33 cellular contexts compared by ENCODE assay signal in genomic region chr1:11678442-11678841, GRCh38. TPM values are rescaled to one million over a fixed set of nuclear protein-coding genes. Genes with fewer than 3 reads are reported as not detected.
DNase-seq lines count a peak whose midpoint lies in the region; ATAC-seq, FAIRE-seq and TF ChIP-seq lines count a peak whose summit lies in the region.
"Had no signal": no experiment of that assay in that cellular context is flagged by ENCODE, and none has a peak within 500 bp of the region (broad histone marks: within the 10 kb centered on the region; RNA-seq: fewer than 3 reads in every experiment).

No MANE protein-coding gene starts in this region.

- no peaks in the 10 kb centered on the region for H3K9me2 ChIP-seq in MM.1S (replicated peaks; ENCODE audit: insufficient read depth, low read length)

- TF ChIP-seq CTCF in HEK293 (tag by site-specific recombination; IDR thresholded peaks at IDR 0.05) (no peak), GM12878 (IDR thresholded peaks at IDR 0.05 in 2 of 3, conservative IDR thresholded peaks at IDR 0.05 in 1 of 3; ENCODE audit: control insufficient read depth in 2 of 3, extremely low read depth in 1 of 3, insufficient read depth in 1 of 3, low read depth in 3 of 3, low read length in 3 of 3) (no peak), neural crest cell (conservative IDR thresholded peaks at IDR 0.05) (no peak), MM.1S (IDR thresholded peaks at IDR 0.05; ENCODE audit: low read length) (no peak)

- TF ChIP-seq EP300 in GM12878 (IDR thresholded peaks at IDR 0.05; ENCODE audit: borderline replicate concordance in 1 of 2, control insufficient read depth in 1 of 2, low read depth in 2 of 2, low read length in 2 of 2) = no peak

- no peak overlapping the region for H3K9ac ChIP-seq in GM12878 (ENCODE audit: control insufficient read depth, insufficient read depth, low read length)
- no peak overlapping the region for H3K9ac ChIP-seq in MM.1S (ENCODE audit: low read length)

- no peak for DNase-seq in activated T-cell treated with anti-CD3 and anti-CD28 coated beads, Interleukin-2, amount 50 U/mL, for 4 hours
- DNase-seq in activated T-cell treated with anti-CD3 and anti-CD28 coated beads for 4 hours (no peak), GM12878 (ENCODE audit: low read depth, low spot score) (no peak), neural crest cell (ENCODE audit: low read depth, low spot score) (no peak), MM.1S (no peak), NCI-H526 treated with DMSO at 0.1 percent for 48 hours (lab: John Stamatoyannopoulos, UW) (no peak)
- DNase-seq: activated CD4-positive, alpha-beta memory T cell treated with anti-CD3 and anti-CD28 coated beads, Interleukin-2, amount 10 ng/mL, durations not matched to agents 7 days and 5 days; activated CD4-positive, CD25-positive, alpha-beta regulatory T cell treated with anti-CD3 and anti-CD28 coated beads, Interleukin-2, amount 50 U/mL, for 72 hours; activated naive CD8-positive, alpha-beta T cell treated with anti-CD3 and anti-CD28 coated beads for 36 hours; cortex of kidney; effector memory CD4-positive, alpha-beta T cell; HCEC 1CT; left lung; mesenchymal stem cell; NCI-H1105; NCI-H1930; NCI-H2171 treated with DMSO at 0.1 percent for 48 hours; NCI-H510A; nucleus accumbens; right lobe of liver; spleen; stimulated activated CD4-positive, alpha-beta T cell treated with anti-CD3 and anti-CD28 coated beads, Interleukin-2, amount 100 ng/mL, for 24 hours; stimulated activated naive CD8-positive, alpha-beta T cell treated with anti-CD3 and anti-CD28 coated beads, Interleukin-15, amount 100 ng/mL, for 72 hours had no signal

- H3K27me3 ChIP-seq in GM12878 (replicated peaks in 1 of 2; ENCODE audit: control insufficient read depth in 2 of 2, insufficient read depth in 2 of 2, low read length in 1 of 2) = no peaks in the 10 kb centered on the region
- H3K27me3 ChIP-seq in MM.1S (replicated peaks; ENCODE audit: insufficient read depth, low read length) = peaks cover 15% of the 10 kb centered on the region; the same call in 1 of the 2 replicates
- H3K27me3 ChIP-seq: ascending aorta, cardiac muscle cell, left lung, right lobe of liver, SJSA1 had no signal

- H3K4me1 Mint-ChIP-seq in activated T-cell treated with anti-CD3 and anti-CD28 coated beads, Interleukin-2, amount 50 U/mL, for 4 hours (ENCODE audit: low read depth) = peaks cover 15% of the 10 kb centered on the region
- H3K4me1 Mint-ChIP-seq in neural crest cell = peaks cover 10% of the 10 kb centered on the region

- in situ Hi-C loops in GM12878 (cut with MboI) = no loop called here

- no peak for TF ChIP-seq POLR2A in GM12878 (IDR thresholded peaks at IDR 0.05; ENCODE audit: low read depth, low read length)

- H3K4me3 Mint-ChIP-seq in activated T-cell treated with anti-CD3 and anti-CD28 coated beads, Interleukin-2, amount 50 U/mL, for 4 hours = peak overlapping the region; percentile 4
- peak overlapping the region; percentile 38 for H3K4me3 Mint-ChIP-seq in neural crest cell

- no peaks in the 10 kb centered on the region for H3K9me3 Mint-ChIP-seq in activated T-cell treated with anti-CD3 and anti-CD28 coated beads, Interleukin-2, amount 50 U/mL, for 4 hours
- no peaks in the 10 kb centered on the region for H3K9me3 Mint-ChIP-seq in neural crest cell
- H3K9me3 Mint-ChIP-seq: activated CD4-positive, alpha-beta memory T cell treated with anti-CD3 and anti-CD28 coated beads, Interleukin-2, amount 10 ng/mL, durations not matched to agents 7 days and 5 days; activated naive CD8-positive, alpha-beta T cell treated with anti-CD3 and anti-CD28 coated beads for 36 hours; stimulated activated naive CD8-positive, alpha-beta T cell treated with anti-CD3 and anti-CD28 coated beads, Interleukin-15, amount 100 ng/mL, for 72 hours had no signal

- H3K27ac Mint-ChIP-seq in neural crest cell (ENCODE audit: unreplicated experiment) = no peak overlapping the region
- H3K27ac Mint-ChIP-seq: activated CD4-positive, alpha-beta memory T cell treated with anti-CD3 and anti-CD28 coated beads, Interleukin-2, amount 10 ng/mL, durations not matched to agents 7 days and 5 days; activated naive CD8-positive, alpha-beta T cell treated with anti-CD3 and anti-CD28 coated beads for 36 hours; progenitor cell of endocrine pancreas; stimulated activated naive CD8-positive, alpha-beta T cell treated with anti-CD3 and anti-CD28 coated beads, Interleukin-15, amount 100 ng/mL, for 72 hours had no signal

- H3K4me2 ChIP-seq in GM12878 (ENCODE audit: control insufficient read depth, insufficient read depth) (no peak overlapping the region), MM.1S (ENCODE audit: low read depth, low read length) (no peak overlapping the region)

- H3K4me1 ChIP-seq in HEK293 (ENCODE audit: control insufficient read depth, insufficient read depth, low read length) (peaks cover 3% of the 10 kb centered on the region; the same call in 1 of the 2 replicates), GM12878 (ENCODE audit: control insufficient read depth, insufficient read depth, low read length) (no peaks in the 10 kb centered on the region), MM.1S (ENCODE audit: low read length) (no peaks in the 10 kb centered on the region)

- no peak for ATAC-seq in activated T-cell treated with anti-CD3 and anti-CD28 coated beads, Interleukin-2, amount 50 U/mL, for 4 hours
- ATAC-seq in GM12878 (no peak), GM18520 (IDR thresholded peaks at IDR 0.05; ENCODE audit: unreplicated experiment) (no peak)
- ATAC-seq: left lung; right lobe of liver; stimulated activated naive CD8-positive, alpha-beta T cell treated with anti-CD3 and anti-CD28 coated beads, Interleukin-15, amount 100 ng/mL, for 72 hours had no signal

- H3K27me3 Mint-ChIP-seq in activated T-cell treated with anti-CD3 and anti-CD28 coated beads, Interleukin-2, amount 50 U/mL, for 4 hours (ENCODE audit: low read depth) = no peaks in the 10 kb centered on the region
- H3K27me3 Mint-ChIP-seq in neural crest cell (ENCODE audit: low read depth) = no peaks in the 10 kb centered on the region
- H3K27me3 Mint-ChIP-seq: activated naive CD8-positive, alpha-beta T cell treated with anti-CD3 and anti-CD28 coated beads for 36 hours; progenitor cell of endocrine pancreas; stimulated activated naive CD8-positive, alpha-beta T cell treated with anti-CD3 and anti-CD28 coated beads, Interleukin-15, amount 100 ng/mL, for 72 hours had no signal

- H3K79me2 ChIP-seq in GM12878 (ENCODE audit: control insufficient read depth, insufficient read depth, low read length) (peaks cover 2% of the 10 kb centered on the region), MM.1S (ENCODE audit: low read length) (peaks cover 7% of the 10 kb centered on the region)

- SMC1A ChIA-PET in GM12878 (lab: Charles Lee; ENCODE audit: uncharacterized antibody, unreplicated experiment) = interaction anchor here (1.2 kb wide), 1 partner anchor 15 kb away, joined by 4 read pairs; the partner anchor contains the start of gene FBXO6

- RAD21 ChIA-PET in GM12878 (lab: Charles Lee; ENCODE audit: unreplicated experiment) = interaction anchor here (1.2 kb wide), 1 partner anchor 58 kb away, joined by 4 read pairs; no protein-coding TSS in a partner anchor

- POLR2A ChIA-PET in HEK293 (lab: Yijun Ruan, JAX) = interaction anchor here (1.7 kb wide), 1 partner anchor 23 kb away, joined by 3 read pairs; no protein-coding TSS in a partner anchor
- POLR2A ChIA-PET in GM12878 (lab: Charles Lee) = no interaction called here

- H3K36me3 ChIP-seq in HEK293 (ENCODE audit: control insufficient read depth in 2 of 2, insufficient read depth in 1 of 2, low read length in 2 of 2) (peaks cover 0 to 57% of the 10 kb centered on the region in 2 experiments; a peak in 2 of 3 replicates), GM12878 (ENCODE audit: control insufficient read depth in 2 of 2, insufficient read depth in 2 of 2, low read length in 1 of 2) (peaks cover 0 to 10% of the 10 kb centered on the region in 2 experiments; a peak in 3 of 4 replicates), MM.1S (replicated peaks; ENCODE audit: insufficient read depth, low read length) (no peaks in the 10 kb centered on the region)

- intact Hi-C loops in GM12878 (cut with micrococcal nuclease; ENCODE audit: unreplicated experiment) = no loop called here

- H3K4me3 ChIP-seq in HEK293 (ENCODE audit: low read depth, low read length) (no peak overlapping the region), GM12878 (no peak overlapping the region), MM.1S (ENCODE audit: low read length) (no peak overlapping the region)
- H3K4me3 ChIP-seq: ascending aorta, cardiac muscle cell, left lung, right lobe of liver, SJSA1, spleen had no signal

- no peaks in the 10 kb centered on the region for H3K9me3 ChIP-seq in HEK293 (ENCODE audit: control insufficient read depth, insufficient read depth, low read depth, low read length)
- H3K9me3 ChIP-seq in GM12878 (replicated peaks; ENCODE audit: control insufficient read depth, insufficient read depth, low read length) = no peaks in the 10 kb centered on the region
- H3K9me3 ChIP-seq in MM.1S (replicated peaks; ENCODE audit: insufficient read depth, low read length) = no peaks in the 10 kb centered on the region
- H3K9me3 ChIP-seq: ascending aorta, left lung, right lobe of liver, SJSA1, spleen had no signal

- CTCF ChIA-PET in HEK293 (lab: Yijun Ruan, JAX) (interaction anchor here (0.6 to 1.1 kb wide), 2 partner anchors 14 to 180 kb away, joined by 3 to 4 read pairs; partner anchors contain the start of genes FBXO6 and NPPB), GM12878 (lab: Yijun Ruan, JAX) (interaction anchor here (2.7 kb wide), 1 partner anchor 14 kb away, joined by 9 read pairs; the partner anchor contains the start of gene FBXO6)

- H3F3A ChIP-seq in MM.1S (ENCODE audit: insufficient read depth, low read length) = peaks cover 9% of the 10 kb centered on the region

- peaks cover 5% of the 10 kb centered on the region for H3K36me3 Mint-ChIP-seq in activated T-cell treated with anti-CD3 and anti-CD28 coated beads, Interleukin-2, amount 50 U/mL, for 4 hours (ENCODE audit: insufficient read depth)
- no peaks in the 10 kb centered on the region for H3K36me3 Mint-ChIP-seq in neural crest cell (ENCODE audit: low read depth)

- no peak overlapping the region for H2AFZ ChIP-seq in GM12878 (ENCODE audit: control insufficient read depth, low read depth, low read length)
- H2AFZ ChIP-seq in MM.1S (ENCODE audit: low read length) = no peak overlapping the region

- no peak for FAIRE-seq in GM12878 (lab: Jason Lieb, UNC)
- FAIRE-seq: A204.1, islet of Langerhans had no signal

- WGBS in GM12878 (ENCODE audit: insufficient coverage, insufficient replicate concordance, low lambda C conversion rate, missing lambda C conversion rate) = 96% methylated on average over 2 of the region's 2 CpGs

- BruUV-seq in GM12878 (replicated peaks; lab: Mats Ljungman, UMichigan) = TSS peak; percentile 60

- TF ChIP-seq RAD21 in GM12878 (IDR thresholded peaks at IDR 0.05; ENCODE audit: insufficient read depth, low read depth, low read length) = no peak

- H3K27ac ChIP-seq in HEK293 (ENCODE audit: extremely low read depth, low read depth, low read length) (no peak overlapping the region), GM12878 (ENCODE audit: control insufficient read depth, insufficient read depth) (no peak overlapping the region), MM.1S (ENCODE audit: low read length) (no peak overlapping the region)
- H3K27ac ChIP-seq: ascending aorta, cardiac muscle cell, left lung, right lobe of liver, RWPE1, SJSA1, spleen had no signal

- H4K20me1 ChIP-seq in GM12878 (ENCODE audit: control insufficient read depth, insufficient read depth) = no peaks in the 10 kb centered on the region
- no peaks in the 10 kb centered on the region for H4K20me1 ChIP-seq in MM.1S (ENCODE audit: insufficient read depth, low read length)

RNA-seq across cellular contexts. Expression of gene MAD2L2, which starts 2.5 kb away (rescaled TPM):
- 10 to 100 TPM; 60.7 to 67.1 (median 63.0) TPM for total RNA-seq in activated T-cell treated with anti-CD3 and anti-CD28 coated beads, Interleukin-2, amount 50 U/mL, for 4 hours
- total RNA-seq in GM12878 (2013; cell fraction: nucleolus; rRNA removed) = 28.5 and 28.7 TPM in 2 replicates
- 88.3 and 95.0 TPM in 2 replicates for total RNA-seq in GM12878 (2014; rRNA removed)
- total RNA-seq in GM12878 (2014; rRNA removed; fragmentation: Illumina TruSeq; extraction: Trizol) = 32.8 and 37.2 TPM in 2 replicates
- 58.0 and 59.1 TPM in 2 replicates for total RNA-seq in GM12878 (2021)
- 25.5 TPM for polyA plus RNA-seq in GM12878 (2011; ENCODE audit: low read depth)
- polyA plus RNA-seq in GM12878 (2011; rRNA removed) = 33.2 and 48.3 TPM in 2 replicates
- 91.7 and 111 TPM in 2 replicates for polyA plus RNA-seq in GM12878 (2011; cell fraction: cytosol; rRNA removed)
- polyA plus RNA-seq in GM12878 (2011; cell fraction: nucleus; rRNA removed) = 79.7 and 86.5 TPM in 2 replicates
- 46.9 and 51.3 TPM in 2 replicates for polyA plus RNA-seq in GM12878 (2012)
- polyA plus RNA-seq in GM12878 (2014; fragmentation: Illumina TruSeq; extraction: Trizol) = 21.5 and 42.6 TPM in 2 replicates
- 1 to 10 TPM; 3.5 to 8.0 TPM for polyA plus RNA-seq in GM12878 (2014; fragmentation: Nextera tagmentation; extraction: Ambion mirVana)
- 80.5 and 85.1 TPM in 2 replicates for polyA plus RNA-seq in GM12878 (2014; rRNA removed)
- polyA plus RNA-seq in GM12878 (2016; fragmentation: Nextera tagmentation; extraction: Ambion mirVana) = 10 to 100 TPM; 75.4 to 86.5 TPM
- 35.5 and 55.6 TPM in 2 replicates for polyA minus RNA-seq in GM12878 (2011; rRNA and poly(A)+ RNA removed)
- polyA minus RNA-seq in GM12878 (2011; cell fraction: cytosol; rRNA and poly(A)+ RNA removed) = 14.3 and 15.2 TPM in 2 replicates
- polyA minus RNA-seq in GM12878 (2011; cell fraction: nucleus; rRNA and poly(A)+ RNA removed) = 20.7 and 30.7 TPM in 2 replicates
- 106 and 111 TPM in 2 replicates for total RNA-seq in neural crest cell

RNA-seq across cellular contexts. Expression of gene DRAXIN, which starts 13.1 kb away (rescaled TPM):
- total RNA-seq in activated T-cell treated with anti-CD3 and anti-CD28 coated beads, Interleukin-2, amount 50 U/mL, for 4 hours = under 1 TPM; 0.03 to 0.08 (median 0.05) TPM
- not detected in 2 replicates for total RNA-seq in GM12878 (2013; cell fraction: nucleolus; rRNA removed)
- total RNA-seq in GM12878 (2014; rRNA removed) = not detected in 2 replicates
- 0.04 and 0.05 TPM in 2 replicates for total RNA-seq in GM12878 (2014; rRNA removed; fragmentation: Illumina TruSeq; extraction: Trizol)
- 0.05 TPM in 1 of 2 replicates, not detected in the other for total RNA-seq in GM12878 (2021)
- not detected for polyA plus RNA-seq in GM12878 (2011; ENCODE audit: low read depth)
- 0.01 TPM in 2 replicates for polyA plus RNA-seq in GM12878 (2011; rRNA removed)
- 0.01 and 0.02 TPM in 2 replicates for polyA plus RNA-seq in GM12878 (2011; cell fraction: cytosol; rRNA removed)
- polyA plus RNA-seq in GM12878 (2011; cell fraction: nucleus; rRNA removed) = 0.04 TPM in 1 of 2 replicates, not detected in the other
- polyA plus RNA-seq in GM12878 (2012) = 0.05 and 0.06 TPM in 2 replicates
- polyA plus RNA-seq in GM12878 (2014; fragmentation: Illumina TruSeq; extraction: Trizol) = not detected in 2 replicates
- under 1 TPM in 1 of 2 experiments, not detected in 1; 0.02 TPM for polyA plus RNA-seq in GM12878 (2014; fragmentation: Nextera tagmentation; extraction: Ambion mirVana)
- polyA plus RNA-seq in GM12878 (2014; rRNA removed) = 0.01 TPM in 2 replicates
- polyA plus RNA-seq in GM12878 (2016; fragmentation: Nextera tagmentation; extraction: Ambion mirVana) = under 1 TPM; 0.03 to 0.04 TPM
- not detected in 2 replicates for polyA minus RNA-seq in GM12878 (2011; rRNA and poly(A)+ RNA removed)
- not detected in 2 replicates for polyA minus RNA-seq in GM12878 (2011; cell fraction: cytosol; rRNA and poly(A)+ RNA removed)
- polyA minus RNA-seq in GM12878 (2011; cell fraction: nucleus; rRNA and poly(A)+ RNA removed) = not detected in 2 replicates
- 9.7 TPM in 2 replicates for total RNA-seq in neural crest cell
- total RNA-seq: right lobe of liver, SJSA1 had no signal
- polyA plus RNA-seq: cardiac muscle cell had no signal

RNA-seq across cellular contexts. Expression of gene FBXO6, which starts 14.4 kb away (rescaled TPM):
- total RNA-seq in activated T-cell treated with anti-CD3 and anti-CD28 coated beads, Interleukin-2, amount 50 U/mL, for 4 hours = 10 to 100 TPM; 12.8 to 21.1 (median 19.1) TPM
- 2.1 and 2.8 TPM in 2 replicates for total RNA-seq in GM12878 (2013; cell fraction: nucleolus; rRNA removed)
- total RNA-seq in GM12878 (2014; rRNA removed) = 37.1 TPM in 2 replicates
- total RNA-seq in GM12878 (2014; rRNA removed; fragmentation: Illumina TruSeq; extraction: Trizol) = 15.7 and 16.8 TPM in 2 replicates
- 15.9 and 17.8 TPM in 2 replicates for total RNA-seq in GM12878 (2021)
- 6.0 TPM for polyA plus RNA-seq in GM12878 (2011; ENCODE audit: low read depth)
- 9.2 and 17.0 TPM in 2 replicates for polyA plus RNA-seq in GM12878 (2011; rRNA removed)
- polyA plus RNA-seq in GM12878 (2011; cell fraction: cytosol; rRNA removed) = 22.8 and 30.1 TPM in 2 replicates
- 7.0 and 8.4 TPM in 2 replicates for polyA plus RNA-seq in GM12878 (2011; cell fraction: nucleus; rRNA removed)
- polyA plus RNA-seq in GM12878 (2012) = 10.7 and 13.9 TPM in 2 replicates
- polyA plus RNA-seq in GM12878 (2014; fragmentation: Illumina TruSeq; extraction: Trizol) = 10.5 and 18.4 TPM in 2 replicates
- polyA plus RNA-seq in GM12878 (2014; fragmentation: Nextera tagmentation; extraction: Ambion mirVana) = 1 to 10 TPM; 6.0 to 9.3 TPM
- 38.2 and 42.1 TPM in 2 replicates for polyA plus RNA-seq in GM12878 (2014; rRNA removed)
- 10 to 100 TPM; 26.7 to 32.4 TPM for polyA plus RNA-seq in GM12878 (2016; fragmentation: Nextera tagmentation; extraction: Ambion mirVana)
- polyA minus RNA-seq in GM12878 (2011; rRNA and poly(A)+ RNA removed) = 8.3 and 19.1 TPM in 2 replicates
- 5.1 TPM in 2 replicates for polyA minus RNA-seq in GM12878 (2011; cell fraction: cytosol; rRNA and poly(A)+ RNA removed)
- 1.1 and 3.2 TPM in 2 replicates for polyA minus RNA-seq in GM12878 (2011; cell fraction: nucleus; rRNA and poly(A)+ RNA removed)
- total RNA-seq in neural crest cell = 1.2 and 1.5 TPM in 2 replicates
- total RNA-seq: G401 had no signal

RNA-seq across cellular contexts. Expression of gene FBXO44, which starts 23.8 kb away (rescaled TPM):
- 10 to 100 TPM; 12.6 to 13.6 (median 13.2) TPM for total RNA-seq in activated T-cell treated with anti-CD3 and anti-CD28 coated beads, Interleukin-2, amount 50 U/mL, for 4 hours
- total RNA-seq in GM12878 (2013; cell fraction: nucleolus; rRNA removed) = 28.0 and 33.3 TPM in 2 replicates
- 9.4 and 10.0 TPM in 2 replicates for total RNA-seq in GM12878 (2014; rRNA removed)
- 4.2 and 4.8 TPM in 2 replicates for total RNA-seq in GM12878 (2014; rRNA removed; fragmentation: Illumina TruSeq; extraction: Trizol)
- 12.9 and 13.2 TPM in 2 replicates for total RNA-seq in GM12878 (2021)
- polyA plus RNA-seq in GM12878 (2011; ENCODE audit: low read depth) = 5.1 TPM
- polyA plus RNA-seq in GM12878 (2011; rRNA removed) = 4.1 and 6.3 TPM in 2 replicates
- polyA plus RNA-seq in GM12878 (2011; cell fraction: cytosol; rRNA removed) = 10.1 and 14.8 TPM in 2 replicates
- polyA plus RNA-seq in GM12878 (2011; cell fraction: nucleus; rRNA removed) = 56.2 and 62.8 TPM in 2 replicates
- polyA plus RNA-seq in GM12878 (2012) = 18.5 and 22.0 TPM in 2 replicates
- 1.1 and 4.0 TPM in 2 replicates for polyA plus RNA-seq in GM12878 (2014; fragmentation: Illumina TruSeq; extraction: Trizol)
- 1 to 10 TPM in 1 of 2 experiments, under 1 TPM in 1; 0.77 to 1.5 TPM for polyA plus RNA-seq in GM12878 (2014; fragmentation: Nextera tagmentation; extraction: Ambion mirVana)
- polyA plus RNA-seq in GM12878 (2014; rRNA removed) = 17.5 and 22.4 TPM in 2 replicates
- polyA plus RNA-seq in GM12878 (2016; fragmentation: Nextera tagmentation; extraction: Ambion mirVana) = 10 to 100 TPM; 11.7 to 12.9 TPM
- polyA minus RNA-seq in GM12878 (2011; rRNA and poly(A)+ RNA removed) = 5.9 and 11.3 TPM in 2 replicates
- polyA minus RNA-seq in GM12878 (2011; cell fraction: cytosol; rRNA and poly(A)+ RNA removed) = 2.4 and 5.2 TPM in 2 replicates
- 21.2 and 22.9 TPM in 2 replicates for polyA minus RNA-seq in GM12878 (2011; cell fraction: nucleus; rRNA and poly(A)+ RNA removed)
- 9.7 and 10.7 TPM in 2 replicates for total RNA-seq in neural crest cell

RNA-seq across cellular contexts. Expression of gene FBXO2, which starts 24.2 kb away (rescaled TPM):
- 1 to 10 TPM in 2 of 3 donors, under 1 TPM in 1; 0.81 to 1.8 (median 1.7) TPM for total RNA-seq in activated T-cell treated with anti-CD3 and anti-CD28 coated beads, Interleukin-2, amount 50 U/mL, for 4 hours
- total RNA-seq in GM12878 (2013; cell fraction: nucleolus; rRNA removed) = not detected in 2 replicates
- total RNA-seq in GM12878 (2014; rRNA removed) (0.06 and 0.11 TPM in 2 replicates), GM12878 (2014; rRNA removed; fragmentation: Illumina TruSeq; extraction: Trizol) (not detected in 2 replicates), GM12878 (2021) (0.32 and 0.41 TPM in 2 replicates), neural crest cell (0.30 and 0.61 TPM in 2 replicates)
- 0.29 TPM for polyA plus RNA-seq in GM12878 (2011; ENCODE audit: low read depth)
- polyA plus RNA-seq in GM12878 (2011; rRNA removed) (0.15 and 0.17 TPM in 2 replicates), GM12878 (2014; fragmentation: Illumina TruSeq; extraction: Trizol) (0.10 TPM in 1 of 2 replicates, not detected in the other), GM12878 (2014; fragmentation: Nextera tagmentation; extraction: Ambion mirVana) (under 1 TPM in 1 of 2 experiments, not detected in 1; 0.07 TPM), GM12878 (2014; rRNA removed) (0.22 and 0.56 TPM in 2 replicates), GM12878 (2016; fragmentation: Nextera tagmentation; extraction: Ambion mirVana) (under 1 TPM in 1 of 2 experiments, not detected in 1; 0.24 TPM)
- polyA plus RNA-seq in GM12878 (2011; cell fraction: cytosol; rRNA removed) = 0.15 and 0.22 TPM in 2 replicates
- polyA plus RNA-seq in GM12878 (2011; cell fraction: nucleus; rRNA removed) = 0.30 and 0.38 TPM in 2 replicates
- 0.49 and 0.93 TPM in 2 replicates for polyA plus RNA-seq in GM12878 (2012)
- 0.15 and 0.57 TPM in 2 replicates for polyA minus RNA-seq in GM12878 (2011; rRNA and poly(A)+ RNA removed)
- polyA minus RNA-seq in GM12878 (2011; cell fraction: cytosol; rRNA and poly(A)+ RNA removed) = not detected in 2 replicates
- polyA minus RNA-seq in GM12878 (2011; cell fraction: nucleus; rRNA and poly(A)+ RNA removed) = not detected in 2 replicates
- total RNA-seq: SJSA1 had no signal
